24 cellular contexts compared by ENCODE assay signal in genomic region chr4:53598483-53598882, GRCh38. TPM values are rescaled to one million over a fixed set of nuclear protein-coding genes. Genes with fewer than 3 reads are reported as not detected.
"Had no signal": no experiment of that assay in that cellular context is flagged by ENCODE, and none has a peak within 500 bp of the region (broad histone marks: within the 10 kb centered on the region; RNA-seq: fewer than 3 reads in every experiment).

No MANE protein-coding gene starts in this region.

- H3K4me1 ChIP-seq: gastrocnemius medialis, heart right ventricle, lower lobe of right lung, psoas muscle had no signal

- H3K36me3 Mint-ChIP-seq: immature natural killer cell; natural killer cell treated with Interleukin-12 subunit alpha and Interleukin-12 subunit beta and Interleukin-15 and Interleukin-18, amount 100 ng/mL, for 72 hours; stimulated activated naive B cell treated with anti-CD40 and anti-IgM and Interleukin-4, amounts not matched to agents 10 μg/mL and 1 μg/mL and 100 μg/mL, for 72 hours had no signal

- H3K9me3 Mint-ChIP-seq: natural killer cell treated with Interleukin-12 subunit alpha and Interleukin-12 subunit beta and Interleukin-15 and Interleukin-18, amount 100 ng/mL, for 72 hours; stimulated activated naive B cell treated with anti-CD40 and anti-IgM and Interleukin-4, amounts not matched to agents 10 μg/mL and 1 μg/mL and 100 μg/mL, for 72 hours had no signal

- H3K27me3 ChIP-seq: dorsolateral prefrontal cortex, gastrocnemius medialis, heart right ventricle, stomach had no signal

- H3K9me3 ChIP-seq: gastrocnemius medialis, heart right ventricle, left ventricle myocardium inferior, lower lobe of right lung, psoas muscle, stomach, thoracic aorta had no signal

- H3K4me3 ChIP-seq: dorsolateral prefrontal cortex, gastrocnemius medialis, heart right ventricle, left ventricle myocardium inferior, lower lobe of right lung, psoas muscle, stomach had no signal

- H3K36me3 ChIP-seq: gastrocnemius medialis, heart right ventricle, left ventricle myocardium inferior, lower lobe of right lung, stomach, thoracic aorta had no signal

- H3K27ac ChIP-seq: dorsolateral prefrontal cortex, gastrocnemius medialis, heart right ventricle, left ventricle myocardium inferior, lower lobe of right lung, psoas muscle, stomach, thoracic aorta had no signal

- H3K4me1 Mint-ChIP-seq: immature natural killer cell had no signal

- H3K4me3 Mint-ChIP-seq: immature natural killer cell; natural killer cell treated with Interleukin-12 subunit alpha and Interleukin-12 subunit beta and Interleukin-15 and Interleukin-18, amount 100 ng/mL, for 72 hours; stimulated activated naive B cell treated with anti-CD40 and anti-IgM and Interleukin-4, amounts not matched to agents 10 μg/mL and 1 μg/mL and 100 μg/mL, for 72 hours had no signal

- DNase-seq: caudate nucleus; cortex of kidney; dorsolateral prefrontal cortex; effector CD8-positive, alpha-beta T cell; gastrocnemius medialis; heart right ventricle; immature natural killer cell; left ventricle myocardium inferior; lower lobe of right lung; mesendoderm; psoas muscle; retina; stimulated activated CD4-positive, alpha-beta T cell treated with anti-CD3 and anti-CD28 coated beads, Interleukin-2, amount 100 ng/mL, for 24 hours; stimulated activated CD4-positive, alpha-beta T cell treated with anti-CD3 and anti-CD28 coated beads, Interleukin-4, amount 100 ng/mL, for 4 hours; stimulated activated naive B cell treated with anti-CD40 and anti-IgM and Interleukin-4, amounts not matched to agents 10 μg/mL and 1 μg/mL and 100 μg/mL, for 72 hours; stomach; substantia nigra; trophoblast cell had no signal

- FAIRE-seq: keratinocyte had no signal

- H3K27ac Mint-ChIP-seq: immature natural killer cell; natural killer cell treated with Interleukin-12 subunit alpha and Interleukin-12 subunit beta and Interleukin-15 and Interleukin-18, amount 100 ng/mL, for 72 hours; stimulated activated naive B cell treated with anti-CD40 and anti-IgM and Interleukin-4, amounts not matched to agents 10 μg/mL and 1 μg/mL and 100 μg/mL, for 72 hours had no signal

- ATAC-seq: esophagus mucosa; gastrocnemius medialis; heart right ventricle; lower lobe of right lung; natural killer cell treated with Interleukin-12 subunit alpha and Interleukin-12 subunit beta and Interleukin-15 and Interleukin-18, amount 100 ng/mL, for 72 hours; psoas muscle; sciatic nerve; stimulated activated naive B cell treated with anti-CD40 and anti-IgM and Interleukin-4, amounts not matched to agents 10 μg/mL and 1 μg/mL and 100 μg/mL, for 72 hours had no signal

RNA-seq across cellular contexts. Expression of gene LNX1, which starts 7.2 kb away (rescaled TPM):
- total RNA-seq: mononuclear cell; natural killer cell treated with Interleukin-12 subunit alpha and Interleukin-12 subunit beta and Interleukin-15 and Interleukin-18, amount 100 ng/mL, for 72 hours had no signal
